8 cellular contexts compared by ENCODE assay signal in the genomic region with DNA sequence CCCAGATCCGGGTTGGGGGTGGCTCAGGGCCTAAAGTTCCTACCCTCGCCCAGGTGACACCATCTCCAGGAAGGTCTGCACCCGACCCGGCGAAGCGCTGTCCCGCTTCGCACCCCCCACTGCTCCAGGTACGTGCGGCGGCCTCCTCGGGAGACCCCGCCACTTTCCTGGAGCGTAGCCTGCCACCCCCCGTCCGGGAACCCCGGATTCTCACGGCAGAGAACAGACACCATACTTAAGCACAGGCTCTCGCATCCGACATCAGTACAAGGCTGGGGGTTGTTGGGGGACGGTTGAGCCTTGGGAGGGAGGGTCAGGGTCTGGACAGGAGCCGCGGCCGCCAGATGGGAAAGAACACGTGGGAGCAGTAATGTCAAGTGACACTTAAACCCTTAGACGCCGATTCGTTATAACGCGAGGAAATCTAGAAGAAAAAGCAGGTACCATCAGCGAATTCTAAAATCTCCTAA. TPM values are rescaled to one million over a fixed set of nuclear protein-coding genes. Genes with fewer than 3 reads are reported as not detected.
DNase-seq lines count a peak whose midpoint lies in the region; ATAC-seq and TF ChIP-seq lines count a peak whose summit lies in the region.

No MANE protein-coding gene starts in this region.

- H3K4me3 Mint-ChIP-seq in Caco-2 (ENCODE audit: unreplicated experiment): peak overlapping the region; percentile 97
- peak overlapping the region; percentile 95 for H3K4me3 Mint-ChIP-seq in glutamatergic neuron (ENCODE audit: unreplicated experiment)

- TF ChIP-seq CTCF in Caco-2 (IDR thresholded peaks at IDR 0.05; ENCODE audit: insufficient read depth in 1 of 2, low read depth in 1 of 2, low read length in 1 of 2, severe bottlenecking in 1 of 2, unreplicated experiment in 1 of 2): no peak
- TF ChIP-seq CTCF in glutamatergic neuron (IDR thresholded peaks at IDR 0.05; ENCODE audit: partially characterized antibody, unreplicated experiment): no peak
- TF ChIP-seq CTCF in ovary (IDR thresholded peaks at IDR 0.05): no peak
- no peak for TF ChIP-seq CTCF in transverse colon (IDR thresholded peaks at IDR 0.05)

- in situ Hi-C loops in transverse colon (cut with MboI; ENCODE audit: low pct_ligation_motif_present in 1 of 4, low pct_unique_long_range_greater_than_20kb in 1 of 4, low sequenced_read_pairs in 3 of 4): no loop called here

- CTCF ChIA-PET in Caco-2 (lab: Charles Lee): no interaction called here

- H3K4me1 Mint-ChIP-seq in Caco-2 (ENCODE audit: low read depth, unreplicated experiment) (no peaks in the 10 kb centered on the region), glutamatergic neuron (ENCODE audit: low read depth, unreplicated experiment) (peaks cover 7% of the 10 kb centered on the region)

- TF ChIP-seq EP300 in ovary (IDR thresholded peaks at IDR 0.05): no peak
- no peak for TF ChIP-seq EP300 in transverse colon (IDR thresholded peaks at IDR 0.05; ENCODE audit: low read depth)

- H3K27me3 Mint-ChIP-seq in Caco-2 (ENCODE audit: insufficient read depth, unreplicated experiment): no peaks in the 10 kb centered on the region
- H3K27me3 Mint-ChIP-seq in glutamatergic neuron (ENCODE audit: unreplicated experiment): peaks cover 5% of the 10 kb centered on the region

- DNase-seq in Caco-2: peak; percentile 75 to 77
- DNase-seq in Kasumi-1 (lab: John Stamatoyannopoulos, UW): peak; percentile 63 to 69
- DNase-seq in SHP77 treated with DMSO at 0.1 percent for 48 hours (lab: John Stamatoyannopoulos, UW): peak; percentile 39
- peak; percentile 9 to 28 (median 20) for DNase-seq in activated naive CD4-positive, alpha-beta T cell (lab: John Stamatoyannopoulos, UW)
- DNase-seq in glutamatergic neuron: peak; percentile 84
- peak; percentile 64 to 79 (median 73) for DNase-seq in ovary
- peak; percentile 59 for DNase-seq in transverse colon

- H3K4me3 ChIP-seq in Caco-2 (ENCODE audit: low read depth, low read length) (peak overlapping the region; percentile 71), ovary (peak overlapping the region; percentile 67), transverse colon (peak overlapping the region; percentile 54 to 94 (median 86))

- peak overlapping the region; percentile 72 to 81 for H3K27ac ChIP-seq in ovary
- H3K27ac ChIP-seq in transverse colon: peak overlapping the region; percentile 88 to 96 (median 94)

- H3K36me3 ChIP-seq in Caco-2 (ENCODE audit: control insufficient read depth, insufficient read depth, low read length) (no peaks in the 10 kb centered on the region; the same call in 1 of the 2 replicates), ovary (no peaks in the 10 kb centered on the region), transverse colon (no peaks in the 10 kb centered on the region)

- H3K27me3 ChIP-seq in Caco-2 (replicated peaks; ENCODE audit: control insufficient read depth, insufficient read depth, low read length) (no peaks in the 10 kb centered on the region), ovary (no peaks in the 10 kb centered on the region), transverse colon (no peaks in the 10 kb centered on the region)

- H3K9me3 Mint-ChIP-seq in Caco-2 (ENCODE audit: unreplicated experiment) (no peaks in the 10 kb centered on the region), glutamatergic neuron (ENCODE audit: unreplicated experiment) (peaks cover 17% of the 10 kb centered on the region)

- BruUV-seq in Caco-2 (replicated peaks; lab: Mats Ljungman, UMichigan): no TSS peak

- H3K9me3 ChIP-seq in Caco-2 (no peaks in the 10 kb centered on the region), ovary (no peaks in the 10 kb centered on the region), transverse colon (no peaks in the 10 kb centered on the region)

- ATAC-seq in GM21515 (IDR thresholded peaks at IDR 0.05; ENCODE audit: unreplicated experiment): peak; percentile 33

- H3K4me1 ChIP-seq in Caco-2 (peaks cover 3% of the 10 kb centered on the region; the same call in 1 of the 2 replicates), ovary (ENCODE audit: insufficient read depth) (peaks cover 1% of the 10 kb centered on the region), transverse colon (peaks cover 11 to 23% (median 14%) of the 10 kb centered on the region in 4 donors)

- TF ChIP-seq POLR2A in ovary (IDR thresholded peaks at IDR 0.05) (no peak), transverse colon (IDR thresholded peaks at IDR 0.05) (no peak)

- WGBS in ovary, 3 donors: 0% methylated on average over 27 to 31 of the region's 31 CpGs
- WGBS in transverse colon (ENCODE audit: low coverage in 1 of 2), 2 donors: 1% methylated on average over 30 of the region's 31 CpGs; no CpG with 5 or more reads in 1 of the 2 donors

- intact Hi-C loops in Caco-2 (cut with micrococcal nuclease; ENCODE audit: unreplicated experiment) (no loop called here), ovary (cut with DNase I) (loop anchor here in 1 of 4 donors (5.0 kb wide), 1 partner anchor 185 kb away; a partner anchor contains a TSS), transverse colon (cut with DNase I; ENCODE audit: low total_unique reads) (no loop called here)

- H3K27ac Mint-ChIP-seq in Caco-2 (ENCODE audit: unreplicated experiment) (peak overlapping the region; percentile 93), glutamatergic neuron (ENCODE audit: unreplicated experiment) (peak overlapping the region; percentile 91)

- POLR2A ChIA-PET in Caco-2 (lab: Charles Lee): no interaction called here

- H3K36me3 Mint-ChIP-seq in Caco-2 (ENCODE audit: insufficient read depth, unreplicated experiment): peaks cover 43% of the 10 kb centered on the region
- H3K36me3 Mint-ChIP-seq in glutamatergic neuron (ENCODE audit: unreplicated experiment): no peaks in the 10 kb centered on the region

RNA-seq across cellular contexts. Expression of a gene that starts 0.5 kb away (rescaled TPM):
- total RNA-seq in Caco-2 (2022) (68.5 and 69.2 TPM in 2 replicates), glutamatergic neuron (ENCODE audit: unreplicated experiment) (41.6 TPM), ovary (10 to 100 TPM; 32.8 to 64.0 (median 41.5) TPM), transverse colon (100 to 1,000 TPM in 1 of 4 donors, 10 to 100 TPM in 2, 1 to 10 TPM in 1; 9.7 to 158 (median 31.6) TPM)
- polyA plus RNA-seq in ovary: 10 to 100 TPM; 76.7 to 92.6 TPM

RNA-seq across cellular contexts. Expression of a gene that starts 0.7 kb away (rescaled TPM):
- total RNA-seq in Caco-2 (2022) (13.5 and 18.2 TPM in 2 replicates), glutamatergic neuron (ENCODE audit: unreplicated experiment) (27.8 TPM), ovary (10 to 100 TPM in 5 of 7 donors, 1 to 10 TPM in 2; 8.0 to 19.1 (median 14.3) TPM), transverse colon (10 to 100 TPM in 3 of 4 donors, 1 to 10 TPM in 1; 9.4 to 17.8 (median 12.5) TPM)
- polyA plus RNA-seq in ovary: 10 to 100 TPM in 1 of 2 donors, 1 to 10 TPM in 1; 4.6 to 11.6 TPM

RNA-seq across cellular contexts. Expression of a gene that starts 31.1 kb away (rescaled TPM):
- total RNA-seq in Caco-2 (2022) (1.2 and 1.7 TPM in 2 replicates), glutamatergic neuron (ENCODE audit: unreplicated experiment) (not detected), ovary (under 1 TPM in 2 of 7 donors, not detected in 5; 0.78 to 0.92 TPM), transverse colon (not detected)
- not detected for polyA plus RNA-seq in ovary

Comparison
In these comparisons a context has a peak if more than half of its experiments do, and no peak if none do; other contexts are left out.
1. Peak in every context shown above with its lines: DNase-seq, ATAC-seq, H3K4me3 ChIP-seq and H3K27ac ChIP-seq.
2. DNase-seq: peak in every context shown above with its lines; median percentile 84 in glutamatergic neuron; 76 in Caco-2; 73 in ovary; 66 in Kasumi-1; 59 in transverse colon; 39 in SHP77 treated with DMSO at 0.1 percent for 48 hours; 20 in activated naive CD4-positive, alpha-beta T cell.